Comparison of ENCODE assay signal across 8 cellular contexts in genomic region chr1:203607169-203607873, GRCh38. TPM values are rescaled to one million over a fixed set of nuclear protein-coding genes. Genes with fewer than 3 reads are reported as not detected.
DNase-seq lines count a peak whose midpoint lies in the region; ATAC-seq, FAIRE-seq and TF ChIP-seq lines count a peak whose summit lies in the region.

No MANE protein-coding gene starts in this region.

- no peaks in the 10 kb centered on the region for H3K79me2 ChIP-seq in keratinocyte (ENCODE audit: control insufficient read depth, insufficient read depth, low read length)

- CTCF ChIA-PET in activated naive CD4-positive, alpha-beta T cell treated with anti-CD3 and anti-CD28 coated beads for 36 hours (lab: Charles Lee): interaction anchor here (0.5 to 3.2 kb wide), 5 partner anchors 14 to 220 kb away, joined by 3 to 17 read pairs (median 4); no protein-coding TSS in a partner anchor

- dilution Hi-C loops in keratinocyte (cut with MboI; ENCODE audit: extremely low pct_ligation_motif_present, low sequenced_read_pairs): no loop called here

- peaks cover 35% of the 10 kb centered on the region for H3K4me1 Mint-ChIP-seq in activated naive CD4-positive, alpha-beta T cell treated with anti-CD3 and anti-CD28 coated beads for 36 hours (ENCODE audit: low read depth)

- no peaks in the 10 kb centered on the region for H3K27me3 Mint-ChIP-seq in activated naive CD4-positive, alpha-beta T cell treated with anti-CD3 and anti-CD28 coated beads for 36 hours (ENCODE audit: low read depth)

- H3K36me3 ChIP-seq in keratinocyte (ENCODE audit: control insufficient read depth in 2 of 2, extremely low read depth in 1 of 2, insufficient read depth in 2 of 2, low read length in 2 of 2): no peaks in the 10 kb centered on the region

- no peak for FAIRE-seq in keratinocyte (lab: Jason Lieb, UNC)
- FAIRE-seq in GM19239 (lab: Jason Lieb, UNC): no peak

- H3K27me3 ChIP-seq in keratinocyte (ENCODE audit: control insufficient read depth, extremely low read depth, insufficient read depth, low read length): no peaks in the 10 kb centered on the region

- peak overlapping the region; percentile 59 for H3K4me3 Mint-ChIP-seq in activated naive CD4-positive, alpha-beta T cell treated with anti-CD3 and anti-CD28 coated beads for 36 hours

- H3K9me1 ChIP-seq in keratinocyte (ENCODE audit: control insufficient read depth, extremely low read depth, insufficient read depth, low read length): no peaks in the 10 kb centered on the region

- H3K36me3 Mint-ChIP-seq in activated naive CD4-positive, alpha-beta T cell treated with anti-CD3 and anti-CD28 coated beads for 36 hours (ENCODE audit: low read depth): no peaks in the 10 kb centered on the region

- intact Hi-C loops in activated naive CD4-positive, alpha-beta T cell treated with anti-CD3 and anti-CD28 coated beads for 36 hours (cut with micrococcal nuclease): loop anchor here (1.0 to 5.0 kb wide), 6 partner anchors 14 to 160 kb away; partner anchors contain the start of genes ATP2B4 and LAX1

- peak overlapping the region; percentile 30 for H3K4me2 ChIP-seq in keratinocyte (ENCODE audit: control insufficient read depth, extremely low read depth, insufficient read depth, low read depth, low read length)

- peak overlapping the region; percentile 95 for H3K27ac Mint-ChIP-seq in activated naive CD4-positive, alpha-beta T cell treated with anti-CD3 and anti-CD28 coated beads for 36 hours

- no peaks in the 10 kb centered on the region for H4K20me1 ChIP-seq in keratinocyte (ENCODE audit: control insufficient read depth, extremely low read depth, insufficient read depth, low read length)

- peaks cover 11% of the 10 kb centered on the region for H3K4me1 ChIP-seq in keratinocyte (ENCODE audit: control insufficient read depth, extremely low read depth, insufficient read depth, low read length)

- TF ChIP-seq CTCF in GM12865 (IDR thresholded peaks at IDR 0.05; ENCODE audit: insufficient read depth, low read depth, low read length, missing control alignments) (no peak), keratinocyte (optimal IDR thresholded peaks at IDR 0.05 in 1 of 3, IDR thresholded peaks at IDR 0.05 in 1 of 3, conservative IDR thresholded peaks at IDR 0.05 in 1 of 3; ENCODE audit: extremely low read depth in 1 of 3, insufficient read depth in 2 of 3, low read length in 3 of 3) (no peak)

- peak; percentile 89 for ATAC-seq in stimulated activated naive CD8-positive, alpha-beta T cell treated with anti-CD3 and anti-CD28 coated beads, Interleukin-15, Interleukin-2, amounts not matched to agents 100 U/mL and 50 U/mL, for 24 hours
- no peak for ATAC-seq in GM19035 (IDR thresholded peaks at IDR 0.05; ENCODE audit: unreplicated experiment)

- no peak overlapping the region for H2AFZ ChIP-seq in keratinocyte (ENCODE audit: control insufficient read depth, low read length)

- no peak overlapping the region for H3K27ac ChIP-seq in keratinocyte (ENCODE audit: control insufficient read depth, insufficient read depth, low read length)

- no peaks in the 10 kb centered on the region for H3K9me3 ChIP-seq in keratinocyte (ENCODE audit: control insufficient read depth, low read depth, low read length)

- H3K4me3 ChIP-seq in GM12865 (ENCODE audit: low read depth, low read length): no peak overlapping the region
- H3K4me3 ChIP-seq in keratinocyte (ENCODE audit: control insufficient read depth in 2 of 3, extremely low read depth in 1 of 3, insufficient read depth in 2 of 3, low read depth in 1 of 3, low read length in 3 of 3): no peak overlapping the region

- in situ Hi-C loops in SK-MEL-5 (cut with HindIII; ENCODE audit: low pct_unique_long_range_greater_than_20kb, low sequenced_read_pairs): no loop called here

- no peak overlapping the region for H3K9ac ChIP-seq in keratinocyte (ENCODE audit: control insufficient read depth, extremely low read depth, insufficient read depth, low read length)

- DNase-seq in GM12865 (ENCODE audit: low read depth) (peak; percentile 55), SK-MEL-5 (ENCODE audit: low read depth, low spot score) (peak; percentile 68), keratinocyte (ENCODE audit: low read depth, low spot score) (no peak), GM19239 (ENCODE audit: insufficient read length, low spot score) (no peak), retina (no peak)
- DNase-seq in activated naive CD4-positive, alpha-beta T cell treated with anti-CD3 and anti-CD28 coated beads for 36 hours: peak; percentile 84
- DNase-seq in stimulated activated naive CD8-positive, alpha-beta T cell treated with anti-CD3 and anti-CD28 coated beads, Interleukin-15, Interleukin-2, amounts not matched to agents 100 U/mL and 50 U/mL, for 24 hours: peak; percentile 66

- no peaks in the 10 kb centered on the region for H3K9me3 Mint-ChIP-seq in activated naive CD4-positive, alpha-beta T cell treated with anti-CD3 and anti-CD28 coated beads for 36 hours

RNA-seq across cellular contexts. Expression of gene ATP2B4, which starts 19.3 kb away (rescaled TPM):
- 39.1 and 45.2 TPM in 2 replicates for total RNA-seq in SK-MEL-5 (2014; rRNA removed; shearing (Covaris generic))
- polyA plus RNA-seq in SK-MEL-5 (2015; cell fraction: cytosol; rRNA removed): 37.1 and 54.6 TPM in 2 replicates
- polyA plus RNA-seq in SK-MEL-5 (2015; cell fraction: nucleus; rRNA removed): 52.2 and 58.5 TPM in 2 replicates
- total RNA-seq in activated naive CD4-positive, alpha-beta T cell treated with anti-CD3 and anti-CD28 coated beads for 36 hours: 10 to 100 TPM; 17.7 to 19.6 TPM
- polyA plus RNA-seq in keratinocyte: 76.9 to 112 TPM (median 84.8 TPM) in 3 replicates
- 27.7 TPM for polyA plus RNA-seq in keratinocyte (2011; ENCODE audit: low read depth)
- 26.3 and 45.0 TPM in 2 replicates for polyA plus RNA-seq in keratinocyte (2011; cell fraction: cytosol; rRNA removed)
- polyA plus RNA-seq in keratinocyte (2011; cell fraction: nucleus; rRNA removed): 201 and 208 TPM in 2 replicates
- 61.6 and 86.8 TPM in 2 replicates for polyA plus RNA-seq in keratinocyte (2012; ENCODE audit: low replicate concordance)
- polyA minus RNA-seq in keratinocyte: 144 to 335 TPM (median 224 TPM) in 3 replicates
- polyA minus RNA-seq in keratinocyte (2011; cell fraction: cytosol; rRNA and poly(A)+ RNA removed): 83.3 TPM
- 266 and 461 TPM in 2 replicates for polyA minus RNA-seq in keratinocyte (2011; cell fraction: nucleus; rRNA and poly(A)+ RNA removed)

Comparison
In these comparisons a context has a peak if more than half of its experiments do, and no peak if none do; other contexts are left out.
1. DNase-seq: peak in GM12865 (single experiment), SK-MEL-5 (single experiment), activated naive CD4-positive, alpha-beta T cell treated with anti-CD3 and anti-CD28 coated beads for 36 hours (single experiment) and stimulated activated naive CD8-positive, alpha-beta T cell treated with anti-CD3 and anti-CD28 coated beads, Interleukin-15, Interleukin-2, amounts not matched to agents 100 U/mL and 50 U/mL, for 24 hours (single experiment); none in keratinocyte (single experiment), GM19239 (single experiment) and retina (single experiment).